22 cellular contexts compared by ENCODE assay signal in genomic region chr22:49543876-49544275, GRCh38.
"Had no signal": no experiment of that assay in that cellular context is flagged by ENCODE, and none has a peak within 500 bp of the region (broad histone marks: within the 10 kb centered on the region; RNA-seq: fewer than 3 reads in every experiment).

No MANE protein-coding gene starts in this region.

- H3K4me3 ChIP-seq: breast epithelium, esophagus squamous epithelium, left ventricle myocardium inferior, right atrium auricular region, thoracic aorta had no signal

- DNase-seq: activated CD4-positive, alpha-beta T cell treated with anti-CD3 and anti-CD28 coated beads for 4 hours; activated CD4-positive, alpha-beta T cell treated with anti-CD3 and anti-CD28 coated beads, Interleukin-2, amount 50 U/mL, for 4 hours; activated naive CD4-positive, alpha-beta T cell treated with anti-CD3 and anti-CD28 coated beads, Interleukin-2, amount 50 U/mL, for 16 hours; activated T-cell treated with anti-CD3 and anti-CD28 coated beads for 4 hours; activated T-cell treated with anti-CD3 and anti-CD28 coated beads, Interleukin-2, amount 50 U/mL, for 72 hours; effector CD8-positive, alpha-beta T cell; esophagus squamous epithelium; foreskin melanocyte; left ventricle myocardium inferior; mammary epithelial cell; naive B cell; occipital lobe; stimulated activated CD4-positive, alpha-beta T cell treated with anti-CD3 and anti-CD28 coated beads, Interleukin-2, amount 100 ng/mL, for 48 hours; stimulated activated naive CD8-positive, alpha-beta T cell treated with anti-CD3 and anti-CD28 coated beads, Interleukin-15, Interleukin-2, amounts not matched to agents 100 U/mL and 50 U/mL, for 24 hours had no signal

- ATAC-seq: activated T-cell treated with anti-CD3 and anti-CD28 coated beads, Interleukin-2, amount 50 U/mL, for 72 hours; stimulated activated naive CD8-positive, alpha-beta T cell treated with anti-CD3 and anti-CD28 coated beads, Interleukin-15, Interleukin-2, amounts not matched to agents 100 U/mL and 50 U/mL, for 24 hours had no signal

- H3K36me3 Mint-ChIP-seq: mesothelial cell of epicardium, naive B cell had no signal

- H3K27ac ChIP-seq: breast epithelium, epithelial cell of prostate, esophagus squamous epithelium, left ventricle myocardium inferior, right atrium auricular region, thoracic aorta, VCaP had no signal

- H3K4me3 Mint-ChIP-seq: activated T-cell treated with anti-CD3 and anti-CD28 coated beads, Interleukin-2, amount 50 U/mL, for 72 hours; mesothelial cell of epicardium; naive B cell had no signal

- H3K27me3 Mint-ChIP-seq: naive B cell had no signal

- H3K27me3 ChIP-seq: right atrium auricular region had no signal

- FAIRE-seq: colon, endometrium had no signal

- H3K36me3 ChIP-seq: breast epithelium, esophagus squamous epithelium, left ventricle myocardium inferior, right atrium auricular region, thoracic aorta had no signal

- H3K9me3 ChIP-seq: esophagus squamous epithelium, right atrium auricular region, thoracic aorta had no signal

- H3K4me1 ChIP-seq: breast epithelium, esophagus squamous epithelium, left ventricle myocardium inferior, right atrium auricular region had no signal

- H3K27ac Mint-ChIP-seq: activated T-cell treated with anti-CD3 and anti-CD28 coated beads, Interleukin-2, amount 50 U/mL, for 72 hours; mesothelial cell of epicardium had no signal

- H3K9me3 Mint-ChIP-seq: activated T-cell treated with anti-CD3 and anti-CD28 coated beads, Interleukin-2, amount 50 U/mL, for 72 hours; mesothelial cell of epicardium had no signal
